Comparison of ENCODE assay signal across 8 cellular contexts in genomic region chr10:61903991-61904350, GRCh38.
DNase-seq lines count a peak whose midpoint lies in the region; ATAC-seq and TF ChIP-seq lines count a peak whose summit lies in the region.

No MANE protein-coding gene starts in this region.

- peaks cover 0 to 47% (median 3%) of the 10 kb centered on the region in 11 experiments; a peak in 13 of 22 replicates for H4K20me1 ChIP-seq in BLaER1 treated with 17β-estradiol and CSF1 and Interleukin-3, amounts not matched to agents 10 nM and 100 nM
- no peaks in the 10 kb centered on the region for H4K20me1 ChIP-seq in KMS-11 (ENCODE audit: insufficient read depth)

- no peak for ATAC-seq in central memory CD8-positive, alpha-beta T cell (replicated peaks; ENCODE audit: extremely low read depth, poor library complexity, severe bottlenecking)
- ATAC-seq in HG03571 (IDR thresholded peaks at IDR 0.05; ENCODE audit: unreplicated experiment) (no peak), HG03432 (IDR thresholded peaks at IDR 0.05; ENCODE audit: unreplicated experiment) (no peak)

- H3K79me2 ChIP-seq in KMS-11 (ENCODE audit: insufficient read depth, low read depth): no peaks in the 10 kb centered on the region

- no peaks in the 10 kb centered on the region for H3K9me3 Mint-ChIP-seq in central memory CD8-positive, alpha-beta T cell

- H3K4me3 Mint-ChIP-seq in central memory CD8-positive, alpha-beta T cell: peak overlapping the region; percentile 87

- peaks cover 26 to 38% (median 33%) of the 10 kb centered on the region in 11 experiments for H3K36me3 ChIP-seq in BLaER1 treated with 17β-estradiol and CSF1 and Interleukin-3, amounts not matched to agents 10 nM and 100 nM
- no peaks in the 10 kb centered on the region for H3K36me3 ChIP-seq in KMS-11 (ENCODE audit: insufficient read depth)
- no peaks in the 10 kb centered on the region for H3K36me3 ChIP-seq in muscle layer of colon (ENCODE audit: insufficient read depth, low read length)

- H3K4me1 Mint-ChIP-seq in central memory CD8-positive, alpha-beta T cell: peaks cover 38% of the 10 kb centered on the region

- DNase-seq in central memory CD8-positive, alpha-beta T cell (ENCODE audit: low spot score in 2 of 2): no peak
- DNase-seq in SKM-1 (lab: John Stamatoyannopoulos, UW; ENCODE audit: unreplicated experiment): no peak
- no peak for DNase-seq in activated CD4-positive, CD25-positive, alpha-beta regulatory T cell treated with anti-CD3 and anti-CD28 coated beads, Interleukin-2, amount 50 U/mL, for 72 hours

- H3K4me1 ChIP-seq in BLaER1 treated with 17β-estradiol and CSF1 and Interleukin-3, amounts not matched to agents 10 nM and 100 nM: peaks cover 13 to 49% (median 41%) of the 10 kb centered on the region in 10 experiments
- H3K4me1 ChIP-seq in KMS-11 (ENCODE audit: low read depth, poor library complexity, severe bottlenecking) (peaks cover 25% of the 10 kb centered on the region), muscle layer of colon (ENCODE audit: insufficient read depth, low read length) (peaks cover 12% of the 10 kb centered on the region)

- peak overlapping the region; percentile 96 to 100 (median 99) for H3K9ac ChIP-seq in BLaER1 treated with 17β-estradiol and CSF1 and Interleukin-3, amounts not matched to agents 10 nM and 100 nM
- H3K9ac ChIP-seq in KMS-11 (no peak overlapping the region; the same call in 1 of the 2 replicates), muscle layer of colon (ENCODE audit: low read length) (no peak overlapping the region)

- H3K27me3 ChIP-seq in BLaER1 treated with 17β-estradiol and CSF1 and Interleukin-3, amounts not matched to agents 10 nM and 100 nM: no peaks in the 10 kb centered on the region
- H3K27me3 ChIP-seq in KMS-11 (ENCODE audit: insufficient read depth, low read depth) (no peaks in the 10 kb centered on the region), muscle layer of colon (ENCODE audit: control insufficient read depth in 1 of 2, insufficient read depth in 2 of 2, low read length in 2 of 2) (no peaks in the 10 kb centered on the region)

- peaks cover 0 to 4% (median 0%) of the 10 kb centered on the region in 11 experiments; a peak in 3 of 22 replicates for H3K9me3 ChIP-seq in BLaER1 treated with 17β-estradiol and CSF1 and Interleukin-3, amounts not matched to agents 10 nM and 100 nM (replicated peaks in 1 of 11)
- no peaks in the 10 kb centered on the region for H3K9me3 ChIP-seq in muscle layer of colon (ENCODE audit: low read length)

- H3K36me3 Mint-ChIP-seq in central memory CD8-positive, alpha-beta T cell (ENCODE audit: insufficient read depth): peaks cover 30% of the 10 kb centered on the region

- H3K27ac Mint-ChIP-seq in central memory CD8-positive, alpha-beta T cell (ENCODE audit: low read depth): peak overlapping the region; percentile 95

- H2AFZ ChIP-seq in KMS-11 (ENCODE audit: low read depth): peak overlapping the region; percentile 82; the same call in 1 of the 2 replicates

- H3K27me3 Mint-ChIP-seq in central memory CD8-positive, alpha-beta T cell: no peaks in the 10 kb centered on the region

- peak overlapping the region; percentile 69 to 96 (median 91) for H3K4me2 ChIP-seq in BLaER1 treated with 17β-estradiol and CSF1 and Interleukin-3, amounts not matched to agents 10 nM and 100 nM
- peak overlapping the region; percentile 40 for H3K4me2 ChIP-seq in KMS-11

- peak overlapping the region; percentile 96 to 100 (median 99) for H3K27ac ChIP-seq in BLaER1 treated with 17β-estradiol and CSF1 and Interleukin-3, amounts not matched to agents 10 nM and 100 nM
- H3K27ac ChIP-seq in KMS-11 (peak overlapping the region; percentile 70; the same call in 1 of the 2 replicates), muscle layer of colon (ENCODE audit: low read depth, low read length) (peak overlapping the region; percentile 97)

- TF ChIP-seq CTCF in KMS-11 (conservative IDR thresholded peaks at IDR 0.05; ENCODE audit: low read depth, low read length): no peak

- peak overlapping the region; percentile 73 to 98 (median 87) for H3K4me3 ChIP-seq in BLaER1 treated with 17β-estradiol and CSF1 and Interleukin-3, amounts not matched to agents 10 nM and 100 nM
- H3K4me3 ChIP-seq in KMS-11 (IDR thresholded peaks at IDR 0.05; ENCODE audit: insufficient read depth, low read depth, low read length): no peak overlapping the region
- peak overlapping the region; percentile 8 to 96 for H3K4me3 ChIP-seq in muscle layer of colon (ENCODE audit: low read depth in 1 of 2, low read length in 2 of 2)

Comparison
In these comparisons a context has a peak if more than half of its experiments do, and no peak if none do; other contexts are left out.
1. H3K9ac ChIP-seq: peak in BLaER1 treated with 17β-estradiol and CSF1 and Interleukin-3, amounts not matched to agents 10 nM and 100 nM (11 of 11); none in KMS-11 (single experiment) and muscle layer of colon (single experiment).
2. Peak in every context shown above with its lines, with median percentiles within 50 percentile points of each other: H3K27ac ChIP-seq.